ENCODE assay signal across 1 cellular context in the genomic region with DNA sequence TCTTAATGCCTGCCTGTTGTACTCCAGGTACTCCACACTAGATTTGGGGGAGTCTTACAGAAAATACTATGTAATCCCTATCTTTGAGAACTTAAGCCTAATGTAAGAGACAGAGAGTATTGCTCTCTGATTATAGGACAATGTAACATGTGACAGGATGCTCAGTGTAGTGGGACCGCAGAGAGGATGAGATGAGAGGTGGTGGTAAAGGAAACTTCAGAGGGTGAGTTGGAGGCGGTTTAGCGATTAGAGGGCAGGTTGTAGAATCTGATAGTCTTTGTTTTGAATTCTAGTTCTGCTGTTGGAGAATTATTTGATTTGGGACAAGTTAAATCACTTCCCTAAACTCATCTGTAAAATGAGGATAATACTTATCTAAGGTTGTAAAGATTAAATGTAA.
TF ChIP-seq lines count a peak whose summit lies in the region.

No MANE protein-coding gene starts in this region.

TF ChIP-seq in HepG2, 621 proteins besides CTCF, POLR2A, EP300 and RAD21 (continued from another document):
- TF ChIP-seq ZC3H13 (CRISPR knock-in tag; IDR thresholded peaks at IDR 0.05) (no peak), ZNF124 (CRISPR knock-in tag; IDR thresholded peaks at IDR 0.05) (no peak), ELF4 (CRISPR knock-in tag; IDR thresholded peaks at IDR 0.05; ENCODE audit: borderline replicate concordance) (no peak), SAP130 (CRISPR knock-in tag; IDR thresholded peaks at IDR 0.05; ENCODE audit: low read depth) (no peak), RFX1 (IDR thresholded peaks at IDR 0.05) (no peak), DNMT1 (CRISPR knock-in tag; IDR thresholded peaks at IDR 0.05) (no peak), SOX13 (IDR thresholded peaks at IDR 0.05) (no peak), SOX13 (CRISPR knock-in tag; conservative IDR thresholded peaks at IDR 0.05 in 1 of 2, IDR thresholded peaks at IDR 0.05 in 1 of 2) (no peak), ZNF569 (CRISPR knock-in tag; IDR thresholded peaks at IDR 0.05; ENCODE audit: borderline replicate concordance) (no peak)
TF ChIP-seq in HepG2: peak in this region for 0.
